Comparison of ENCODE assay signal across 8 cellular contexts in genomic region chrX:102746134-102746584, GRCh38. TPM values are rescaled to one million over a fixed set of nuclear protein-coding genes. Genes with fewer than 3 reads are reported as not detected.
A peak's percentile ranks its signal among the peaks of the same experiment; 100 is the strongest.
DNase-seq lines count a peak whose midpoint lies in the region; ATAC-seq and TF ChIP-seq lines count a peak whose summit lies in the region.

No MANE protein-coding gene starts in this region.

- H3K9me3 ChIP-seq in ovary = no peaks in the 10 kb centered on the region

- no peak for TF ChIP-seq POLR2A in ovary (IDR thresholded peaks at IDR 0.05)

- H3K4me3 ChIP-seq in H7 (ENCODE audit: insufficient read depth, low read depth, low read length) (peak overlapping the region; percentile 71), ovary (peak overlapping the region; percentile 49)

- H3K4me1 Mint-ChIP-seq in activated T-cell treated with anti-CD3 and anti-CD28 coated beads, Interleukin-2, amount 50 U/mL, for 4 hours (ENCODE audit: low read depth) = peaks cover 5% of the 10 kb centered on the region

- no peaks in the 10 kb centered on the region for H3K9me3 Mint-ChIP-seq in activated T-cell treated with anti-CD3 and anti-CD28 coated beads, Interleukin-2, amount 50 U/mL, for 4 hours

- no peak for TF ChIP-seq CTCF in ovary (IDR thresholded peaks at IDR 0.05)

- peaks cover 4% of the 10 kb centered on the region for H3K36me3 ChIP-seq in H7 (replicated peaks; ENCODE audit: control insufficient read depth, insufficient read depth, low read length)
- no peaks in the 10 kb centered on the region for H3K36me3 ChIP-seq in ovary

- H3K4me3 Mint-ChIP-seq in activated T-cell treated with anti-CD3 and anti-CD28 coated beads, Interleukin-2, amount 50 U/mL, for 4 hours = peak overlapping the region; percentile 81

- intact Hi-C loops in ovary (cut with DNase I) = no loop called here

- peak overlapping the region; percentile 9 to 39 for H3K27ac ChIP-seq in ovary

- peak; percentile 52 for DNase-seq in H7
- no peak for DNase-seq in activated T-cell treated with anti-CD3 and anti-CD28 coated beads, Interleukin-2, amount 50 U/mL, for 4 hours
- DNase-seq in germinal center (ENCODE audit: low spot score) = peak; percentile 3
- DNase-seq in ovary = peak; percentile 41 to 69 (median 59)
- no peak for DNase-seq in SK-N-DZ (ENCODE audit: low spot score)
- DNase-seq in NCI-H2029 (lab: John Stamatoyannopoulos, UW) = no peak

- peak; percentile 56 to 66 for ATAC-seq in activated T-cell treated with anti-CD3 and anti-CD28 coated beads, Interleukin-2, amount 50 U/mL, for 4 hours
- ATAC-seq in GM21825 (IDR thresholded peaks at IDR 0.05; ENCODE audit: unreplicated experiment) (no peak), HG02798 (IDR thresholded peaks at IDR 0.05; ENCODE audit: poor library complexity, unreplicated experiment) (no peak)

- H3K27me3 Mint-ChIP-seq in activated T-cell treated with anti-CD3 and anti-CD28 coated beads, Interleukin-2, amount 50 U/mL, for 4 hours (ENCODE audit: low read depth) = no peaks in the 10 kb centered on the region

- TF ChIP-seq EP300 in ovary (IDR thresholded peaks at IDR 0.05) = no peak

- WGBS in ovary, 3 donors = 26 to 42% (median 35%) methylated on average over 37 to 38 of the region's 38 CpGs

- H3K27me3 ChIP-seq in H7 (ENCODE audit: control insufficient read depth, insufficient read depth, low read length) = no peaks in the 10 kb centered on the region
- no peaks in the 10 kb centered on the region for H3K27me3 ChIP-seq in ovary

- H3K36me3 Mint-ChIP-seq in activated T-cell treated with anti-CD3 and anti-CD28 coated beads, Interleukin-2, amount 50 U/mL, for 4 hours (ENCODE audit: insufficient read depth) = no peaks in the 10 kb centered on the region

- H3K4me1 ChIP-seq in ovary (ENCODE audit: insufficient read depth) = no peaks in the 10 kb centered on the region

RNA-seq across cellular contexts. Expression of gene GPRASP3, which starts 25.6 kb away (rescaled TPM):
- 5.3 and 8.2 TPM in 2 replicates for total RNA-seq in H7 (2014; rRNA removed; shearing (Covaris generic))
- total RNA-seq in activated T-cell treated with anti-CD3 and anti-CD28 coated beads, Interleukin-2, amount 50 U/mL, for 4 hours = 1 to 10 TPM in 2 of 3 donors, under 1 TPM in 1; 0.87 to 1.8 (median 1.0) TPM
- 10 to 100 TPM in 4 of 7 donors, 1 to 10 TPM in 3; 3.2 to 15.4 (median 11.1) TPM for total RNA-seq in ovary
- 1 to 10 TPM; 4.0 to 7.2 TPM for polyA plus RNA-seq in ovary
- 3.4 and 8.4 TPM in 2 replicates for polyA plus RNA-seq in SK-N-DZ (2014; cell fraction: cytosol; rRNA removed)
- polyA plus RNA-seq in SK-N-DZ (2014; cell fraction: nucleus; rRNA removed) = 2.7 and 5.5 TPM in 2 replicates

RNA-seq across cellular contexts. Expression of gene GPRASP2, which starts 33.9 kb away (rescaled TPM):
- total RNA-seq in H7 (2014; rRNA removed; shearing (Covaris generic)) = 16.8 and 20.8 TPM in 2 replicates
- total RNA-seq in activated T-cell treated with anti-CD3 and anti-CD28 coated beads, Interleukin-2, amount 50 U/mL, for 4 hours = under 1 TPM; 0.33 to 0.61 (median 0.42) TPM
- 10 to 100 TPM; 19.6 to 60.6 (median 39.1) TPM for total RNA-seq in ovary
- 10 to 100 TPM; 33.3 to 42.2 TPM for polyA plus RNA-seq in ovary
- 47.7 and 48.9 TPM in 2 replicates for polyA plus RNA-seq in SK-N-DZ (2014; cell fraction: cytosol; rRNA removed)
- 32.7 and 39.1 TPM in 2 replicates for polyA plus RNA-seq in SK-N-DZ (2014; cell fraction: nucleus; rRNA removed)

Comparison
In these comparisons a context has a peak if more than half of its experiments do, and no peak if none do; other contexts are left out.
1. DNase-seq: peak in H7 (single experiment), germinal center (single experiment) and ovary (5 of 5); none in activated T-cell treated with anti-CD3 and anti-CD28 coated beads, Interleukin-2, amount 50 U/mL, for 4 hours (single experiment), SK-N-DZ (single experiment) and NCI-H2029 (single experiment).
2. ATAC-seq: peak in activated T-cell treated with anti-CD3 and anti-CD28 coated beads, Interleukin-2, amount 50 U/mL, for 4 hours (2 of 2); none in GM21825 (single experiment) and HG02798 (single experiment).
3. RNA of gene GPRASP2, which starts 33.9 kb away (total RNA-seq): 19.6 to 60.6 TPM in ovary and 16.8 to 20.8 TPM in H7; 0.33 to 0.61 TPM in activated T-cell treated with anti-CD3 and anti-CD28 coated beads, Interleukin-2, amount 50 U/mL, for 4 hours; every median in the first group is over 10 times any median in the second.